In genomic region chr10:104424719-104425118, GRCh38 we compare ENCODE assay signal across 10 cellular contexts.
DNase-seq lines count a peak whose midpoint lies in the region; ATAC-seq and TF ChIP-seq lines count a peak whose summit lies in the region.
"Had no signal": no experiment of that assay in that cellular context is flagged by ENCODE, and none has a peak within 500 bp of the region (broad histone marks: within the 10 kb centered on the region; RNA-seq: fewer than 3 reads in every experiment).

No MANE protein-coding gene starts in this region.

- peak; percentile 70 for DNase-seq in islet precursor cell
- DNase-seq in left ventricle myocardium inferior, result no peak
- no peak for DNase-seq in D341Med (ENCODE audit: low spot score)
- DNase-seq in nucleus accumbens (lab: John Stamatoyannopoulos, UW), result no peak
- DNase-seq: NCI-H187, tibial artery had no signal

- intact Hi-C loops in left ventricle myocardium inferior (cut with micrococcal nuclease), result no loop called here

- H3K36me3 ChIP-seq in left ventricle myocardium inferior, result no peaks in the 10 kb centered on the region
- H3K36me3 ChIP-seq: tibial artery had no signal

- no peak for TF ChIP-seq CTCF in left ventricle myocardium inferior (IDR thresholded peaks at IDR 0.05; ENCODE audit: borderline replicate concordance)

- no peak overlapping the region for H3K27ac ChIP-seq in left ventricle myocardium inferior (replicated peaks)
- H3K27ac ChIP-seq: tibial artery had no signal

- H3K9me3 ChIP-seq in left ventricle myocardium inferior (replicated peaks), result no peaks in the 10 kb centered on the region
- H3K9me3 ChIP-seq: tibial artery had no signal

- no peak overlapping the region for H3K4me3 ChIP-seq in left ventricle myocardium inferior
- H3K4me3 ChIP-seq: skin epidermis, tibial artery had no signal

- peak; percentile 89 for ATAC-seq in GM19023 (IDR thresholded peaks at IDR 0.05; ENCODE audit: unreplicated experiment)
- ATAC-seq in GM21723 (IDR thresholded peaks at IDR 0.05; ENCODE audit: unreplicated experiment), result peak; percentile 95
- peak; percentile 99 for ATAC-seq in HG03378 (IDR thresholded peaks at IDR 0.05; ENCODE audit: unreplicated experiment)

- H3K4me1 ChIP-seq in left ventricle myocardium inferior, result no peaks in the 10 kb centered on the region
- H3K4me1 ChIP-seq: tibial artery had no signal

- no peaks in the 10 kb centered on the region for H3K27me3 ChIP-seq in left ventricle myocardium inferior (ENCODE audit: low read depth)
- H3K27me3 ChIP-seq: tibial artery had no signal
